ENCODE assay signal across 1 cellular context in the genomic region with DNA sequence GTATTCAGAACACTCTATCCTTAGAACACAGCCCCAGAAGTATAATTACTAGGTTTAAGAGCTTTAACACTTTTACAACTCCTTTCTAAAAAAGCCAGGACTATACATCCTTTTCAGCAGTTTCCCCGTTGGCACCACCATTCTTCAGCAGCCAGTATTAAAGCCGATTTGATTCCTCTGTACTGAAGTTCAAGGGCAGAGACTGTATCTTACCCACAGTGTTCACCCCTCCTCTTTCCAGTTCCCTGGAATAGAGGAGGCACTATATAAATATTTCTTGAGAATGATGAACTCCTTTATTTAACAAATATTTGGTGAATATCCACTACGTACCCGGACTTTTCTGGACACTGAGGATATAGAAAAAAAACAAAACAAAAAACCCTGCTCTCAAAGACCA.
TF ChIP-seq lines count a peak whose summit lies in the region.

No MANE protein-coding gene starts in this region.

TF ChIP-seq in IMR-90, 13 proteins besides CTCF, POLR2A, EP300 and RAD21 (continued from another document):
- TF ChIP-seq MAFK (IDR thresholded peaks at IDR 0.05; ENCODE audit: low read depth, low read length), result no peak
- no peak for TF ChIP-seq MAZ (IDR thresholded peaks at IDR 0.05; ENCODE audit: borderline replicate concordance, low read depth, low read length)
- no peak for TF ChIP-seq CEBPB (IDR thresholded peaks at IDR 0.05; ENCODE audit: low read depth, low read length)
- no peak for TF ChIP-seq NFE2L2 (IDR thresholded peaks at IDR 0.05; ENCODE audit: low read depth, low read length)
- TF ChIP-seq, protein P1, sequence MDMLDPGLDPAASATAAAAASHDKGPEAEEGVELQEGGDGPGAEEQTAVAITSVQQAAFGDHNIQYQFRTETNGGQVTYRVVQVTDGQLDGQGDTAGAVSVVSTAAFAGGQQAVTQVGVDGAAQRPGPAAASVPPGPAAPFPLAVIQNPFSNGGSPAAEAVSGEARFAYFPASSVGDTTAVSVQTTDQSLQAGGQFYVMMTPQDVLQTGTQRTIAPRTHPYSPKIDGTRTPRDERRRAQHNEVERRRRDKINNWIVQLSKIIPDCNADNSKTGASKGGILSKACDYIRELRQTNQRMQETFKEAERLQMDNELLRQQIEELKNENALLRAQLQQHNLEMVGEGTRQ (IDR thresholded peaks at IDR 0.05; ENCODE audit: low read depth, low read length), result no peak
- TF ChIP-seq MXI1 (IDR thresholded peaks at IDR 0.05; ENCODE audit: borderline replicate concordance, low read depth, low read length), result no peak
- no peak for TF ChIP-seq CHD1 (IDR thresholded peaks at IDR 0.05; ENCODE audit: low read depth, low read length)
- TF ChIP-seq RFX5 (IDR thresholded peaks at IDR 0.05; ENCODE audit: low read depth, low read length), result no peak
- TF ChIP-seq FOS (IDR thresholded peaks at IDR 0.05; ENCODE audit: low read depth, low read length), result no peak
- TF ChIP-seq BHLHE40 (IDR thresholded peaks at IDR 0.05; ENCODE audit: low read depth, low read length), result no peak
- TF ChIP-seq, protein P2, sequence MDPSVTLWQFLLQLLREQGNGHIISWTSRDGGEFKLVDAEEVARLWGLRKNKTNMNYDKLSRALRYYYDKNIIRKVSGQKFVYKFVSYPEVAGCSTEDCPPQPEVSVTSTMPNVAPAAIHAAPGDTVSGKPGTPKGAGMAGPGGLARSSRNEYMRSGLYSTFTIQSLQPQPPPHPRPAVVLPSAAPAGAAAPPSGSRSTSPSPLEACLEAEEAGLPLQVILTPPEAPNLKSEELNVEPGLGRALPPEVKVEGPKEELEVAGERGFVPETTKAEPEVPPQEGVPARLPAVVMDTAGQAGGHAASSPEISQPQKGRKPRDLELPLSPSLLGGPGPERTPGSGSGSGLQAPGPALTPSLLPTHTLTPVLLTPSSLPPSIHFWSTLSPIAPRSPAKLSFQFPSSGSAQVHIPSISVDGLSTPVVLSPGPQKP (IDR thresholded peaks at IDR 0.05; ENCODE audit: borderline replicate concordance, low read depth, low read length), result no peak
TF ChIP-seq in IMR-90: peak in this region for 0.
